Comparison of ENCODE assay signal across 1 cellular context in genomic region chr5:96065577-96066385, GRCh38.
TF ChIP-seq lines count a peak whose summit lies in the region.

No MANE protein-coding gene starts in this region.

TF ChIP-seq in SK-N-SH treated with all-trans-retinoic acid at 6 μM for 48 hours, 23 proteins besides CTCF, POLR2A, EP300 and RAD21 (continued from another document):
- TF ChIP-seq PATZ1 (CRISPR knock-in tag; IDR thresholded peaks at IDR 0.05; ENCODE audit: borderline replicate concordance), result no peak
- no peak for TF ChIP-seq RARB (CRISPR knock-in tag; IDR thresholded peaks at IDR 0.05)
- no peak for TF ChIP-seq TSHZ2 (CRISPR knock-in tag; IDR thresholded peaks at IDR 0.05)
- TF ChIP-seq ISL1 (CRISPR knock-in tag; IDR thresholded peaks at IDR 0.05), result no peak
- no peak for TF ChIP-seq ESRRG (CRISPR knock-in tag; IDR thresholded peaks at IDR 0.05)
TF ChIP-seq in SK-N-SH treated with all-trans-retinoic acid at 6 μM for 48 hours: peak in this region for 0.
